Comparison of ENCODE assay signal across 16 cellular contexts in genomic region chr2:9108210-9108967, GRCh38.
A peak's percentile ranks its signal among the peaks of the same experiment; 100 is the strongest.
DNase-seq lines count a peak whose midpoint lies in the region; ATAC-seq lines count a peak whose summit lies in the region.
"Had no signal": no experiment of that assay in that cellular context is flagged by ENCODE, and none has a peak within 500 bp of the region (broad histone marks: within the 10 kb centered on the region; RNA-seq: fewer than 3 reads in every experiment).

No MANE protein-coding gene starts in this region.

- H3K9me3 ChIP-seq in BLaER1, result no peaks in the 10 kb centered on the region
- H3K9me3 ChIP-seq in mesodermal cell (ENCODE audit: control insufficient read depth, low read length), result no peaks in the 10 kb centered on the region

- peak overlapping the region; percentile 74 for H3K27ac ChIP-seq in BLaER1
- H3K27ac ChIP-seq in mesodermal cell (ENCODE audit: low read depth, low read length, severe bottlenecking), result peak overlapping the region; percentile 8

- peak overlapping the region; percentile 60 for H3K4me2 ChIP-seq in BLaER1

- ATAC-seq in activated CD4-positive, CD25-positive, alpha-beta regulatory T cell treated with anti-CD3 and anti-CD28 coated beads, Interleukin-2, amount 50 U/mL, for 24 hours, result no peak
- ATAC-seq: activated CD8-positive, alpha-beta T cell treated with anti-CD3 and anti-CD28 coated beads for 36 hours; GM12878 had no signal

- H3K36me3 Mint-ChIP-seq in activated CD4-positive, alpha-beta memory T cell treated with anti-CD3 and anti-CD28 coated beads, Interleukin-2, amount 10 ng/mL, durations not matched to agents 7 days and 5 days (ENCODE audit: low read depth), result no peaks in the 10 kb centered on the region
- H3K36me3 Mint-ChIP-seq: memory B cell had no signal

- no peaks in the 10 kb centered on the region for H3K36me3 ChIP-seq in BLaER1
- no peaks in the 10 kb centered on the region for H3K36me3 ChIP-seq in mesodermal cell (ENCODE audit: control insufficient read depth, insufficient read depth, low read length)

- DNase-seq in NCI-H2081 (lab: John Stamatoyannopoulos, UW), result peak; percentile 61 to 87
- peak; percentile 56 for DNase-seq in astrocyte of the hippocampus (ENCODE audit: low read depth, low spot score)
- DNase-seq in GOT3 (lab: John Stamatoyannopoulos, UW), result no peak
- no peak for DNase-seq in AG08396 (ENCODE audit: low spot score)
- DNase-seq in activated CD4-positive, alpha-beta memory T cell treated with anti-CD3 and anti-CD28 coated beads, Interleukin-2, amount 10 ng/mL, durations not matched to agents 7 days and 5 days, result no peak
- DNase-seq: activated CD8-positive, alpha-beta T cell treated with anti-CD3 and anti-CD28 coated beads for 36 hours; activated naive CD4-positive, alpha-beta T cell; caudate nucleus; DMS79 treated with DMSO at 0.1 percent for 48 hours; hippocampal formation; stimulated activated CD4-positive, alpha-beta T cell treated with anti-CD3 and anti-CD28 coated beads, Interleukin-1b, Interleukin-23, amount 100 ng/mL, for 48 hours had no signal

- POLR2A ChIA-PET in activated CD4-positive, alpha-beta memory T cell treated with anti-CD3 and anti-CD28 coated beads, Interleukin-2, amount 10 ng/mL, durations not matched to agents 7 days and 5 days (lab: Charles Lee), result interaction anchor here (0.8 kb wide), 1 partner anchor 248 kb away, joined by 3 read pairs; no protein-coding TSS in a partner anchor

- peak overlapping the region; percentile 32; the same call in 1 of the 2 replicates for H3K9ac ChIP-seq in BLaER1

- H3K9me3 Mint-ChIP-seq in activated CD4-positive, alpha-beta memory T cell treated with anti-CD3 and anti-CD28 coated beads, Interleukin-2, amount 10 ng/mL, durations not matched to agents 7 days and 5 days, result no peaks in the 10 kb centered on the region
- H3K9me3 Mint-ChIP-seq: activated CD8-positive, alpha-beta T cell treated with anti-CD3 and anti-CD28 coated beads for 36 hours; memory B cell had no signal

- H3K4me1 Mint-ChIP-seq in activated CD4-positive, alpha-beta memory T cell treated with anti-CD3 and anti-CD28 coated beads, Interleukin-2, amount 10 ng/mL, durations not matched to agents 7 days and 5 days, result no peaks in the 10 kb centered on the region

- H3K4me1 ChIP-seq in BLaER1 (peaks cover 60% of the 10 kb centered on the region), mesodermal cell (ENCODE audit: control insufficient read depth, insufficient read depth, low read length, poor library complexity, severe bottlenecking) (peaks cover 30% of the 10 kb centered on the region)

- WGBS in mesodermal cell (ENCODE audit: insufficient coverage in 2 of 2), 2 experiments, result 79 to 87% methylated on average over 6 to 8 of the region's 11 CpGs

- CTCF ChIA-PET in activated CD4-positive, alpha-beta memory T cell treated with anti-CD3 and anti-CD28 coated beads, Interleukin-2, amount 10 ng/mL, durations not matched to agents 7 days and 5 days (lab: Charles Lee), result no interaction called here

- H3K4me3 Mint-ChIP-seq in activated CD4-positive, alpha-beta memory T cell treated with anti-CD3 and anti-CD28 coated beads, Interleukin-2, amount 10 ng/mL, durations not matched to agents 7 days and 5 days, result no peak overlapping the region
- H3K4me3 Mint-ChIP-seq: activated CD8-positive, alpha-beta T cell treated with anti-CD3 and anti-CD28 coated beads for 36 hours; memory B cell had no signal

- H3K27me3 ChIP-seq in BLaER1, result peaks cover 13% of the 10 kb centered on the region; the same call in 1 of the 2 replicates

- H4K20me1 ChIP-seq in BLaER1, result no peaks in the 10 kb centered on the region

- no peak overlapping the region for H3K4me3 ChIP-seq in BLaER1
- no peak overlapping the region for H3K4me3 ChIP-seq in mesodermal cell (ENCODE audit: extremely low read depth, insufficient read depth, low read length, poor library complexity, severe bottlenecking)
- H3K4me3 ChIP-seq: GM12878 had no signal

- no peak overlapping the region for H3K27ac Mint-ChIP-seq in activated CD4-positive, alpha-beta memory T cell treated with anti-CD3 and anti-CD28 coated beads, Interleukin-2, amount 10 ng/mL, durations not matched to agents 7 days and 5 days
- H3K27ac Mint-ChIP-seq: activated CD8-positive, alpha-beta T cell treated with anti-CD3 and anti-CD28 coated beads for 36 hours; memory B cell had no signal

- no peaks in the 10 kb centered on the region for H3K27me3 Mint-ChIP-seq in activated CD4-positive, alpha-beta memory T cell treated with anti-CD3 and anti-CD28 coated beads, Interleukin-2, amount 10 ng/mL, durations not matched to agents 7 days and 5 days

Comparison
In these comparisons a context has a peak if more than half of its experiments do, and no peak if none do; other contexts are left out.
1. DNase-seq: peak in NCI-H2081 (2 of 2) and astrocyte of the hippocampus (single experiment); none in GOT3 (single experiment), AG08396 (single experiment) and activated CD4-positive, alpha-beta memory T cell treated with anti-CD3 and anti-CD28 coated beads, Interleukin-2, amount 10 ng/mL, durations not matched to agents 7 days and 5 days (single experiment).